1 cellular context compared by ENCODE assay signal in genomic region chr20:44342240-44342639, GRCh38.
TF ChIP-seq lines count a peak whose summit lies in the region.

No MANE protein-coding gene starts in this region.

TF ChIP-seq in GM23338, 12 proteins besides CTCF, POLR2A, EP300 and RAD21:
- TF ChIP-seq ETS1 (IDR thresholded peaks at IDR 0.05) = no peak
- no peak for TF ChIP-seq CREB1 (CRISPR knock-in tag; IDR thresholded peaks at IDR 0.05; ENCODE audit: low read depth)
- TF ChIP-seq EZH2phosphoT487 (IDR thresholded peaks at IDR 0.05; ENCODE audit: unreplicated experiment) = no peak
- no peak for TF ChIP-seq ZNF114 (CRISPR knock-in tag; IDR thresholded peaks at IDR 0.05)
- TF ChIP-seq REST (IDR thresholded peaks at IDR 0.05; ENCODE audit: unreplicated experiment) = no peak
- TF ChIP-seq ZNF331 (CRISPR knock-in tag; IDR thresholded peaks at IDR 0.05; ENCODE audit: low read depth) = no peak
